ENCODE assay signal across 33 cellular contexts in the genomic region with DNA sequence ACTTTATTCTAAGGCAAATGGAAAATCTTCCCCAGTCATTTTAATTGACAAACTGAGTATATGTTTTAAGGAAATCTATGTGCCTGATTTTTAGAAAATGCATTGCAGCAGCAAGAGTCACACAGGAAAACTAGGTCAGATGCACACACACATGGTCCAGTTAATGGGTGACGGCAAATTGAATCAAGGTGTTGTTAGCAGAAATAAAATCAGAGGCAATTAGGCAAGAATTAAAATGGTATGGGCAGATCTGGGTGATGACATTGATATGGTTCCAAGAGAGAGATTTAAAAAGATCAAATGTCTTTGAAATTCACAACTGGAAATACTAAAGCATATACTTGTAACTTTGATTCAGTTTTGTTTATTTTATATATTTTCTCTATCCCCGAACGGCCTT.
DNase-seq lines count a peak whose midpoint lies in the region; ATAC-seq and TF ChIP-seq lines count a peak whose summit lies in the region.
"Had no signal": no experiment of that assay in that cellular context is flagged by ENCODE, and none has a peak within 500 bp of the region (broad histone marks: within the 10 kb centered on the region; RNA-seq: fewer than 3 reads in every experiment).

No MANE protein-coding gene starts in this region.

- no peaks in the 10 kb centered on the region for H3K4me1 Mint-ChIP-seq in MCF 10A (ENCODE audit: insufficient read depth, unreplicated experiment)
- H3K4me1 Mint-ChIP-seq: B cell; CD14-positive monocyte; CD4-positive, alpha-beta memory T cell; CD4-positive, CD25-positive, alpha-beta regulatory T cell; CD8-positive, alpha-beta memory T cell had no signal

- H3K9me3 ChIP-seq in SK-N-SH: no peaks in the 10 kb centered on the region
- H3K9me3 ChIP-seq: A549; BE2C; BLaER1; BLaER1 treated with 17β-estradiol and CSF1 and Interleukin-3, amounts not matched to agents 10 nM and 100 nM; Caco-2 had no signal

- BruUV-seq in MCF 10A (replicated peaks; lab: Mats Ljungman, UMichigan): no TSS peak

- no peaks in the 10 kb centered on the region for H3F3A ChIP-seq in SK-N-SH (replicated peaks; ENCODE audit: insufficient read depth)

- peak; percentile 29 for DNase-seq in SK-N-DZ (ENCODE audit: low spot score)
- no peak for DNase-seq in SK-N-SH
- no peak for DNase-seq in AG08395 (ENCODE audit: low spot score)
- no peak for DNase-seq in MCF 10A (ENCODE audit: unreplicated experiment)
- DNase-seq: 8988T; ACHN; AML-193; BE2C; C1 segment of cervical spinal cord; Caco-2; Calu3; CD4-positive, alpha-beta memory T cell; CD4-positive, alpha-beta T cell; CD4-positive, CD25-positive, alpha-beta regulatory T cell; CD8-positive, alpha-beta memory T cell; CD8-positive, alpha-beta T cell; COR-L47; DMS 273 treated with DMSO at 0.1 percent for 48 hours; DMS153; DMS53; DMS79; DMS79 treated with DMSO at 0.1 percent for 48 hours; DND-41; EL had no signal

- H3K4me2 ChIP-seq in SK-N-SH: no peak overlapping the region
- H3K4me2 ChIP-seq: A549; BLaER1; BLaER1 treated with 17β-estradiol and CSF1 and Interleukin-3, amounts not matched to agents 10 nM and 100 nM had no signal

- CTCF ChIA-PET in SK-N-SH (lab: Yijun Ruan, JAX) (interaction anchor here (0.8 kb wide), 1 partner anchor 94 kb away, joined by 3 read pairs; no protein-coding TSS in a partner anchor), MCF 10A (lab: Yijun Ruan, JAX) (no interaction called here)

- no peaks in the 10 kb centered on the region for H3K36me3 ChIP-seq in SK-N-SH (replicated peaks in 1 of 2; ENCODE audit: control insufficient read depth in 1 of 2, insufficient read depth in 2 of 2, low read length in 1 of 2)
- H3K36me3 ChIP-seq: BE2C; BLaER1; BLaER1 treated with 17β-estradiol and CSF1 and Interleukin-3, amounts not matched to agents 10 nM and 100 nM had no signal

- H3K79me2 ChIP-seq in SK-N-SH (ENCODE audit: insufficient read depth): no peaks in the 10 kb centered on the region

- H3K27ac ChIP-seq in SK-N-SH (ENCODE audit: low read depth in 2 of 2, low read length in 1 of 2): peak overlapping the region in 1 of 2 experiments; percentile 34; a peak in 1 of 4 replicates
- H3K27ac ChIP-seq: 22Rv1; A549; BLaER1; BLaER1 treated with 17β-estradiol and CSF1 and Interleukin-3, amounts not matched to agents 10 nM and 100 nM; C4-2B had no signal

- H3K27me3 ChIP-seq in SK-N-SH (ENCODE audit: insufficient read depth): no peaks in the 10 kb centered on the region
- H3K27me3 ChIP-seq: BE2C; BLaER1; BLaER1 treated with 17β-estradiol and CSF1 and Interleukin-3, amounts not matched to agents 10 nM and 100 nM had no signal

- H3K36me3 Mint-ChIP-seq in MCF 10A (ENCODE audit: insufficient read depth, unreplicated experiment): no peaks in the 10 kb centered on the region
- H3K36me3 Mint-ChIP-seq: CD14-positive monocyte; CD4-positive, alpha-beta memory T cell; CD4-positive, CD25-positive, alpha-beta regulatory T cell; CD8-positive, alpha-beta memory T cell; CD8-positive, alpha-beta T cell had no signal

- TF ChIP-seq EP300 in SK-N-SH (IDR thresholded peaks at IDR 0.05; ENCODE audit: borderline replicate concordance in 1 of 2, low read depth in 1 of 2, low read length in 1 of 2): peak in 1 of 2 experiments; percentile 76; a peak in 2 of 4 replicates

- no peaks in the 10 kb centered on the region for H3K9me2 ChIP-seq in SK-N-SH

- peaks cover 0 to 2% of the 10 kb centered on the region in 2 experiments; a peak in 2 of 4 replicates for H3K4me1 ChIP-seq in SK-N-SH (ENCODE audit: control insufficient read depth in 1 of 2, insufficient read depth in 2 of 2, low read depth in 1 of 2, low read length in 1 of 2)
- H3K4me1 ChIP-seq: A549; BE2C; BLaER1; BLaER1 treated with 17β-estradiol and CSF1 and Interleukin-3, amounts not matched to agents 10 nM and 100 nM; Caco-2 had no signal

- intact Hi-C loops in MCF 10A (cut with micrococcal nuclease): no loop called here

- H3K27me3 Mint-ChIP-seq in MCF 10A (ENCODE audit: insufficient read depth, unreplicated experiment): peaks cover 11% of the 10 kb centered on the region
- H3K27me3 Mint-ChIP-seq: B cell; CD4-positive, alpha-beta memory T cell; CD4-positive, alpha-beta T cell; CD4-positive, CD25-positive, alpha-beta regulatory T cell; CD8-positive, alpha-beta memory T cell had no signal

- H4K20me1 ChIP-seq in SK-N-SH (ENCODE audit: insufficient read depth): no peaks in the 10 kb centered on the region
- H4K20me1 ChIP-seq: BLaER1; BLaER1 treated with 17β-estradiol and CSF1 and Interleukin-3, amounts not matched to agents 10 nM and 100 nM had no signal

- peak; percentile 11; the same call in 1 of the 2 replicates for TF ChIP-seq RAD21 in SK-N-SH (IDR thresholded peaks at IDR 0.05; ENCODE audit: low read length)

- H3K4me3 ChIP-seq in SK-N-SH (ENCODE audit: low read depth in 2 of 2, low read length in 1 of 2): no peak overlapping the region
- H3K4me3 ChIP-seq: A549; BLaER1; BLaER1 treated with 17β-estradiol and CSF1 and Interleukin-3, amounts not matched to agents 10 nM and 100 nM had no signal

- H2AFZ ChIP-seq in SK-N-SH (ENCODE audit: low read depth): no peak overlapping the region

- H3K9ac ChIP-seq in SK-N-SH: no peak overlapping the region
- H3K9ac ChIP-seq: BLaER1; BLaER1 treated with 17β-estradiol and CSF1 and Interleukin-3, amounts not matched to agents 10 nM and 100 nM had no signal

- H3K9me3 Mint-ChIP-seq in MCF 10A (ENCODE audit: unreplicated experiment): no peaks in the 10 kb centered on the region
- H3K9me3 Mint-ChIP-seq: CD4-positive, alpha-beta T cell had no signal

- no peak overlapping the region for H3K27ac Mint-ChIP-seq in MCF 10A (ENCODE audit: low read depth, unreplicated experiment)
- H3K27ac Mint-ChIP-seq: B cell; CD14-positive monocyte; CD4-positive, alpha-beta memory T cell; CD4-positive, alpha-beta T cell; CD4-positive, CD25-positive, alpha-beta regulatory T cell; CD8-positive, alpha-beta memory T cell; CD8-positive, alpha-beta T cell had no signal

- POLR2A ChIA-PET in SK-N-SH (lab: Yijun Ruan, JAX): no interaction called here
- POLR2A ChIA-PET in MCF 10A (lab: Yijun Ruan, JAX): no interaction called here

- WGBS in SK-N-SH (ENCODE audit: low lambda C conversion rate): 53% methylated on average over 3 of the region's 3 CpGs

- ATAC-seq in SK-N-SH treated with all-trans-retinoic acid at 6 μM for 48 hours (no peak), GM21825 (IDR thresholded peaks at IDR 0.05; ENCODE audit: unreplicated experiment) (no peak)
- ATAC-seq: A549; CD8-positive, alpha-beta T cell had no signal

- no peak overlapping the region for H3K4me3 Mint-ChIP-seq in MCF 10A (ENCODE audit: unreplicated experiment)
- H3K4me3 Mint-ChIP-seq: B cell; CD14-positive monocyte; CD4-positive, alpha-beta memory T cell; CD4-positive, alpha-beta T cell; CD4-positive, CD25-positive, alpha-beta regulatory T cell; CD8-positive, alpha-beta memory T cell; CD8-positive, alpha-beta T cell had no signal

- TF ChIP-seq CTCF in SK-N-SH (IDR thresholded peaks at IDR 0.05) (no peak), MCF 10A (IDR thresholded peaks at IDR 0.05; ENCODE audit: unreplicated experiment) (no peak)

TF ChIP-seq in SK-N-SH, 30 proteins besides CTCF, POLR2A, EP300 and RAD21 (continues in another document):
- TF ChIP-seq GATA2 (CRISPR knock-in tag; IDR thresholded peaks at IDR 0.05): peak; percentile 67
- no peak for TF ChIP-seq MEF2A (IDR thresholded peaks at IDR 0.05; ENCODE audit: borderline replicate concordance, low read depth)
- TF ChIP-seq RCOR1 (IDR thresholded peaks at IDR 0.05; ENCODE audit: low read length): 0 out of 2 replicates have a peak, but pooled peaks have one; percentile 42
- TF ChIP-seq SMC3 (IDR thresholded peaks at IDR 0.05; ENCODE audit: low read depth, low read length): no peak
- TF ChIP-seq TAF1 (IDR thresholded peaks at IDR 0.05; ENCODE audit: borderline replicate concordance, low read depth, low read length): no peak
- no peak for TF ChIP-seq NFIC (IDR thresholded peaks at IDR 0.05; ENCODE audit: borderline replicate concordance)
- no peak for TF ChIP-seq NRF1 (IDR thresholded peaks at IDR 0.05; ENCODE audit: low read depth, low read length)
- TF ChIP-seq GABPA (IDR thresholded peaks at IDR 0.05; ENCODE audit: low read depth): no peak
- TF ChIP-seq ELF1 (IDR thresholded peaks at IDR 0.05): no peak
- TF ChIP-seq, protein P1, sequence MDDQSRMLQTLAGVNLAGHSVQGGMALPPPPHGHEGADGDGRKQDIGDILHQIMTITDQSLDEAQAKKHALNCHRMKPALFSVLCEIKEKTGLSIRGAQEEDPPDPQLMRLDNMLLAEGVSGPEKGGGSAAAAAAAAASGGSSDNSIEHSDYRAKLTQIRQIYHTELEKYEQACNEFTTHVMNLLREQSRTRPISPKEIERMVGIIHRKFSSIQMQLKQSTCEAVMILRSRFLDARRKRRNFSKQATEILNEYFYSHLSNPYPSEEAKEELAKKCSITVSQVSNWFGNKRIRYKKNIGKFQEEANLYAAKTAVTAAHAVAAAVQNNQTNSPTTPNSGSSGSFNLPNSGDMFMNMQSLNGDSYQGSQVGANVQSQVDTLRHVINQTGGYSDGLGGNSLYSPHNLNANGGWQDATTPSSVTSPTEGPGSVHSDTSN (IDR thresholded peaks at IDR 0.05): no peak

TF ChIP-seq in SK-N-SH treated with all-trans-retinoic acid at 6 μM for 48 hours, 23 proteins besides CTCF, POLR2A, EP300 and RAD21 (continues in another document):
- TF ChIP-seq, protein P2, sequence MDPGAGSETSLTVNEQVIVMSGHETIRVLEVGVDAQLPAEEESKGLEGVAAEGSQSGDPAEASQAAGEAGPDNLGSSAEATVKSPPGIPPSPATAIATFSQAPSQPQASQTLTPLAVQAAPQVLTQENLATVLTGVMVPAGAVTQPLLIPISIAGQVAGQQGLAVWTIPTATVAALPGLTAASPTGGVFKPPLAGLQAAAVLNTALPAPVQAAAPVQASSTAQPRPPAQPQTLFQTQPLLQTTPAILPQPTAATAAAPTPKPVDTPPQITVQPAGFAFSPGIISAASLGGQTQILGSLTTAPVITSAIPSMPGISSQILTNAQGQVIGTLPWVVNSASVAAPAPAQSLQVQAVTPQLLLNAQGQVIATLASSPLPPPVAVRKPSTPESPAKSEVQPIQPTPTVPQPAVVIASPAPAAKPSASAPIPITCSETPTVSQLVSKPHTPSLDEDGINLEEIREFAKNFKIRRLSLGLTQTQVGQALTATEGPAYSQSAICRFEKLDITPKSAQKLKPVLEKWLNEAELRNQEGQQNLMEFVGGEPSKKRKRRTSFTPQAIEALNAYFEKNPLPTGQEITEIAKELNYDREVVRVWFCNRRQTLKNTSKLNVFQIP (CRISPR knock-in tag; IDR thresholded peaks at IDR 0.05; ENCODE audit: borderline replicate concordance, low read depth): no peak
- TF ChIP-seq ZNF8 (CRISPR knock-in tag; IDR thresholded peaks at IDR 0.05) (no peak), TCF4 (CRISPR knock-in tag; IDR thresholded peaks at IDR 0.05; ENCODE audit: borderline replicate concordance) (peak; percentile 57; the same call in 1 of the 2 replicates), ESRRG (CRISPR knock-in tag; IDR thresholded peaks at IDR 0.05) (no peak), ISL1 (CRISPR knock-in tag; IDR thresholded peaks at IDR 0.05) (no peak), ZNF565 (CRISPR knock-in tag; conservative IDR thresholded peaks at IDR 0.05; ENCODE audit: low read depth) (no peak)
